Comparison of ENCODE assay signal across 8 cellular contexts in the genomic region with DNA sequence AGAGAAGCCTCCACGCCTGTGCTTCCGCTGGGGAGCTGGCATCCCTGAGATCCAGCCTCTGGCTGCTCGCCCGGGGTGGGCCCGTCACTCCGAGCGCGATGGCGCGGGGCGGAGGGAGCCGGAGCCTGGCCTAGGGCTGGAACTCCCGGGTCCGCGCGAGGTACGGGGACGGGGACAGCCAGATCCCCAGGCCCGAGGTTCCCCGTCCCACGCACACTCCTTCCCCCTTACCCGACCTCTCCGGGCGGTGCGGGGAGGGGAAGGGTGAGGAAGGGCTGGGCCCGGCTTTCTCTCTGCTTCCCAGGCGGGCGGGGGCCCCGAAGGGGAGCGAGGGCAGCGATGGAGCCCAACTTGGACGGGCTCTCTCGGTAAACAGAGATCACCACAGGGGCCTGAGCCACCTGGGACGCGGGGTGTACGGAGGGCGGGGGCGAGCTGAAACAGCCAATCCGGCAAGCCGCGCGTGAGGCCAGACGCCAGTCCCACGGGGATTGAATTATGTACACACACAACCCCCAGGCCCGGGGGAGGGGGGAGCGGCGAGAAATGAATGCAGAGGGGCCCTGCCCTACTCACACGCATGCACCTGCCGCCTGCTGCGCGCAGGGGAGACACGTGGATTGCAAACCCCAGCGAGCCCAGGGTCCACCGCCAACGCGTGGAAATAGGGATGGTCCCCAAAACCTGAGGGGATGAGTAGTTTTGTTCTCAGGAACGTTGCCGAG. TPM values are rescaled to one million over a fixed set of nuclear protein-coding genes. Genes with fewer than 3 reads are reported as not detected.
DNase-seq lines count a peak whose midpoint lies in the region; ATAC-seq, FAIRE-seq and TF ChIP-seq lines count a peak whose summit lies in the region.

A gene with protein sequence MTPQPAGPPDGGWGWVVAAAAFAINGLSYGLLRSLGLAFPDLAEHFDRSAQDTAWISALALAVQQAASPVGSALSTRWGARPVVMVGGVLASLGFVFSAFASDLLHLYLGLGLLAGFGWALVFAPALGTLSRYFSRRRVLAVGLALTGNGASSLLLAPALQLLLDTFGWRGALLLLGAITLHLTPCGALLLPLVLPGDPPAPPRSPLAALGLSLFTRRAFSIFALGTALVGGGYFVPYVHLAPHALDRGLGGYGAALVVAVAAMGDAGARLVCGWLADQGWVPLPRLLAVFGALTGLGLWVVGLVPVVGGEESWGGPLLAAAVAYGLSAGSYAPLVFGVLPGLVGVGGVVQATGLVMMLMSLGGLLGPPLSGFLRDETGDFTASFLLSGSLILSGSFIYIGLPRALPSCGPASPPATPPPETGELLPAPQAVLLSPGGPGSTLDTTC (minus strand): TSS at position 549 of the 725 bp plus-strand sequence. CDS start 579 bp downstream, outside the sequence.

- 5% methylated on average over 55 of the region's 58 CpGs for WGBS in GM12878 (ENCODE audit: insufficient coverage, insufficient replicate concordance, low lambda C conversion rate, missing lambda C conversion rate)

- H3K36me3 ChIP-seq in GM06990 (ENCODE audit: control insufficient read depth, insufficient read depth, low read length) (no peaks in the 10 kb centered on the region; the same call in 1 of the 2 replicates), GM12878 (ENCODE audit: control insufficient read depth in 2 of 2, insufficient read depth in 2 of 2, low read length in 1 of 2) (no peaks in the 10 kb centered on the region)

- H2AFZ ChIP-seq in GM12878 (ENCODE audit: control insufficient read depth, low read depth, low read length): peak within 1 kb of the TSS; percentile 53

- H3K4me1 ChIP-seq in GM12878 (ENCODE audit: control insufficient read depth, insufficient read depth, low read length): peaks cover 26% of the 10 kb centered on the region

- H3K27me3 ChIP-seq in GM06990 (replicated peaks; ENCODE audit: control insufficient read depth, insufficient read depth, low read length) (no peaks in the 10 kb centered on the region; the same call in 1 of the 2 replicates), GM12878 (replicated peaks in 1 of 2; ENCODE audit: control insufficient read depth in 2 of 2, insufficient read depth in 2 of 2, low read length in 1 of 2) (peaks cover 0 to 2% of the 10 kb centered on the region in 2 experiments; a peak in 2 of 4 replicates), layer of hippocampus (ENCODE audit: control insufficient read depth, insufficient read depth, low read length) (peaks cover 6% of the 10 kb centered on the region)

- H3K9ac ChIP-seq in GM12878 (ENCODE audit: control insufficient read depth, insufficient read depth, low read length): 0 out of 2 replicates have a peak within 1 kb of the TSS, but pooled peaks have one; percentile 16

- no peak for TF ChIP-seq POLR2A in GM12878 (IDR thresholded peaks at IDR 0.05; ENCODE audit: low read depth, low read length)

- no peak for TF ChIP-seq RAD21 in GM12878 (IDR thresholded peaks at IDR 0.05; ENCODE audit: insufficient read depth, low read depth, low read length)

- H3K4me3 ChIP-seq in GM06990 (replicated peaks; ENCODE audit: low read depth, low read length) (peak within 1 kb of the TSS; percentile 15; the same call in 1 of the 2 replicates), GM12878 (peak within 1 kb of the TSS; percentile 48; the same call in 1 of the 2 replicates)

- DNase-seq in GM06990 (ENCODE audit: extremely low read depth, insufficient read length): peak; percentile 61
- DNase-seq in NCI-H69 (lab: John Stamatoyannopoulos, UW): peak; percentile 89
- no peak for DNase-seq in GM12878 (ENCODE audit: low read depth, low spot score)
- DNase-seq in stimulated activated CD4-positive, alpha-beta T cell treated with anti-CD3 and anti-CD28 coated beads, Interleukin-4, amount 100 ng/mL, for 4 hours: peak; percentile 28 to 35
- DNase-seq in GF-D8 (lab: John Stamatoyannopoulos, UW): no peak
- DNase-seq in HuH-7.5 (ENCODE audit: low spot score): no peak
- no peak for DNase-seq in H4 (ENCODE audit: low spot score)

- no peaks in the 10 kb centered on the region for H3K9me3 ChIP-seq in GM12878 (replicated peaks; ENCODE audit: control insufficient read depth, insufficient read depth, low read length)

- peak in 1 of 2 experiments; percentile 19; a peak in 1 of 4 replicates for TF ChIP-seq EP300 in GM12878 (IDR thresholded peaks at IDR 0.05; ENCODE audit: borderline replicate concordance in 1 of 2, control insufficient read depth in 1 of 2, low read depth in 2 of 2, low read length in 2 of 2)

- TF ChIP-seq CTCF in GM06990 (IDR thresholded peaks at IDR 0.05; ENCODE audit: insufficient read depth, low read length, poor library complexity, severe bottlenecking) (no peak), GM12878 (IDR thresholded peaks at IDR 0.05 in 2 of 3, conservative IDR thresholded peaks at IDR 0.05 in 1 of 3; ENCODE audit: control insufficient read depth in 2 of 3, extremely low read depth in 1 of 3, insufficient read depth in 1 of 3, low read depth in 3 of 3, low read length in 3 of 3) (no peak)

- in situ Hi-C loops in GM12878 (cut with MboI): loop anchor here (5.0 to 25.0 kb wide), 2 partner anchors 254 to 519 kb away; partner anchors contain the start of genes SENP3 and TNFSF13

- no peaks in the 10 kb centered on the region for H3K79me2 ChIP-seq in GM12878 (ENCODE audit: control insufficient read depth, insufficient read depth, low read length)

- no peaks in the 10 kb centered on the region for H4K20me1 ChIP-seq in GM12878 (ENCODE audit: control insufficient read depth, insufficient read depth)

- RAD21 ChIA-PET in GM12878 (lab: Charles Lee; ENCODE audit: unreplicated experiment): interaction anchor here (0.7 to 10.0 kb wide), 5 partner anchors 8 to 253 kb away, joined by 3 to 269 read pairs (median 6); partner anchors contain the start of genes BCL6B and SLC16A13

- H3K4me2 ChIP-seq in GM12878 (ENCODE audit: control insufficient read depth, insufficient read depth): peak within 1 kb of the TSS; percentile 82

- peak; percentile 28 for ATAC-seq in GM12878

- SMC1A ChIA-PET in GM12878 (lab: Charles Lee; ENCODE audit: uncharacterized antibody, unreplicated experiment): interaction anchor here (1.0 to 13.6 kb wide), 2 partner anchors 8 to 93 kb away, joined by 3 to 356 read pairs; partner anchors contain the start of gene SLC16A13

- BruUV-seq in GM12878 (replicated peaks; lab: Mats Ljungman, UMichigan): no TSS peak

- intact Hi-C loops in GM12878 (cut with micrococcal nuclease; ENCODE audit: unreplicated experiment): loop anchor here (2.0 to 10.0 kb wide), 2 partner anchors 253 to 391 kb away; partner anchors contain the start of genes FGF11 and TMEM102

- no peak for FAIRE-seq in GM12878 (lab: Jason Lieb, UNC)

- POLR2A ChIA-PET in GM12878 (lab: Charles Lee): interaction anchor here (0.6 to 1.0 kb wide), 3 partner anchors 29 to 355 kb away, joined by 4 read pairs; a partner anchor contains a TSS

- H3K27ac ChIP-seq in GM12878 (ENCODE audit: control insufficient read depth, insufficient read depth): no peak within 1 kb of the TSS
- H3K27ac ChIP-seq in layer of hippocampus (ENCODE audit: low read depth, low read length): peak within 1 kb of the TSS; percentile 57

- CTCF ChIA-PET in GM12878 (lab: Yijun Ruan, JAX): interaction anchor here (1.2 to 21.9 kb wide), 3 partner anchors 7 to 94 kb away, joined by 4 to 590 read pairs (median 36); partner anchors contain the start of gene SLC16A13

TF ChIP-seq in GM12878, 131 proteins besides CTCF, POLR2A, EP300 and RAD21 (continues in another document):
- TF ChIP-seq, protein P1, sequence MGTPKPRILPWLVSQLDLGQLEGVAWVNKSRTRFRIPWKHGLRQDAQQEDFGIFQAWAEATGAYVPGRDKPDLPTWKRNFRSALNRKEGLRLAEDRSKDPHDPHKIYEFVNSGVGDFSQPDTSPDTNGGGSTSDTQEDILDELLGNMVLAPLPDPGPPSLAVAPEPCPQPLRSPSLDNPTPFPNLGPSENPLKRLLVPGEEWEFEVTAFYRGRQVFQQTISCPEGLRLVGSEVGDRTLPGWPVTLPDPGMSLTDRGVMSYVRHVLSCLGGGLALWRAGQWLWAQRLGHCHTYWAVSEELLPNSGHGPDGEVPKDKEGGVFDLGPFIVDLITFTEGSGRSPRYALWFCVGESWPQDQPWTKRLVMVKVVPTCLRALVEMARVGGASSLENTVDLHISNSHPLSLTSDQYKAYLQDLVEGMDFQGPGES (IDR thresholded peaks at IDR 0.05): no peak
- TF ChIP-seq YBX1 (IDR thresholded peaks at IDR 0.05) (no peak), RELA (IDR thresholded peaks at IDR 0.05; ENCODE audit: borderline replicate concordance, partially characterized antibody) (no peak), RB1 (IDR thresholded peaks at IDR 0.05; ENCODE audit: borderline replicate concordance) (peak; percentile 31; the same call in 1 of the 2 replicates), PML (IDR thresholded peaks at IDR 0.05; ENCODE audit: low read length) (no peak), BRCA1 (IDR thresholded peaks at IDR 0.05; ENCODE audit: low read depth, low read length) (no peak), MYC (IDR thresholded peaks at IDR 0.05; ENCODE audit: insufficient read depth, insufficient read length, insufficient replicate concordance, low read length, severe bottlenecking) (no peak)

RNA-seq across cellular contexts. Expression of the gene that starts here (rescaled TPM):
- 3.5 and 3.7 TPM in 2 replicates for total RNA-seq in GM12878 (2013; cell fraction: nucleolus; rRNA removed)
- total RNA-seq in GM12878 (2014; rRNA removed) (1.1 and 1.8 TPM in 2 replicates), GM12878 (2014; rRNA removed; fragmentation: Illumina TruSeq; extraction: Trizol) (0.28 and 0.72 TPM in 2 replicates), GM12878 (2021) (2.0 and 2.7 TPM in 2 replicates)
- polyA plus RNA-seq in GM12878 (2011; ENCODE audit: low read depth): 0.18 TPM
- polyA plus RNA-seq in GM12878 (2011; rRNA removed) (0.11 TPM in 1 of 2 replicates, not detected in the other), GM12878 (2014; fragmentation: Illumina TruSeq; extraction: Trizol) (0.15 TPM in 1 of 2 replicates, not detected in the other), GM12878 (2014; fragmentation: Nextera tagmentation; extraction: Ambion mirVana) (under 1 TPM; 0.24 to 0.35 TPM), GM12878 (2014; rRNA removed) (1.5 and 1.6 TPM in 2 replicates), GM12878 (2016; fragmentation: Nextera tagmentation; extraction: Ambion mirVana) (1 to 10 TPM in 1 of 2 experiments, under 1 TPM in 1; 0.97 to 1.1 TPM)
- polyA plus RNA-seq in GM12878 (2011; cell fraction: cytosol; rRNA removed): 0.13 and 0.15 TPM in 2 replicates
- polyA plus RNA-seq in GM12878 (2011; cell fraction: nucleus; rRNA removed): 1.1 TPM in 2 replicates
- 1.2 TPM in 2 replicates for polyA plus RNA-seq in GM12878 (2012)
- polyA minus RNA-seq in GM12878 (2011; rRNA and poly(A)+ RNA removed): not detected in 2 replicates
- not detected in 2 replicates for polyA minus RNA-seq in GM12878 (2011; cell fraction: cytosol; rRNA and poly(A)+ RNA removed)
- 0.24 and 1.2 TPM in 2 replicates for polyA minus RNA-seq in GM12878 (2011; cell fraction: nucleus; rRNA and poly(A)+ RNA removed)
- not detected in 2 replicates for total RNA-seq in H4 (2014; rRNA removed; shearing (Covaris generic))

Comparison
In these comparisons a context has a peak if more than half of its experiments do, and no peak if none do; other contexts are left out.
1. DNase-seq: peak in GM06990 (single experiment), NCI-H69 (single experiment) and stimulated activated CD4-positive, alpha-beta T cell treated with anti-CD3 and anti-CD28 coated beads, Interleukin-4, amount 100 ng/mL, for 4 hours (2 of 2); none in GM12878 (single experiment), GF-D8 (single experiment), HuH-7.5 (single experiment) and H4 (single experiment).